ENCODE assay signal across 10 cellular contexts in the genomic region with DNA sequence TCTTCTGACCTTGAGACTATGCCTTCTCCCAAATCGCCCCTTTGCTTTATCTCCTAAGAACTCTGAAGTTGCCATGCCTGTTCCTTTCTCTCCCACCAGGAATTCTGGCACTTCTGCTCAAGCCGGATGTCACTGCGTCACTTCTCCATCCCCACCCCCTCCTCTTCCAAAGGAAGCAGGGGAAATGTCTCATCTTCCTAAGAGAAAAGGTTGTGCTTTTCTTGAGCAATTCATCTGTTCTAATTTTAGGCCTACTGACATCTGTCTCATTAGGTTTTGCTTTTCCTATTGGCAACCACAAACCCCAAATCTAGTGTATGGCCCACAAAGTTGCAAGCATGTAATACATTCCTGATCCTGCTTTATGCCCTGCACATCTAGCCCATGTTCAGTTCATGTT. TPM values are rescaled to one million over a fixed set of nuclear protein-coding genes. Genes with fewer than 3 reads are reported as not detected.
A peak's percentile ranks its signal among the peaks of the same experiment; 100 is the strongest.
DNase-seq lines count a peak whose midpoint lies in the region; ATAC-seq and TF ChIP-seq lines count a peak whose summit lies in the region.
"Had no signal": no experiment of that assay in that cellular context is flagged by ENCODE, and none has a peak within 500 bp of the region (broad histone marks: within the 10 kb centered on the region; RNA-seq: fewer than 3 reads in every experiment).

No MANE protein-coding gene starts in this region.

- H3K27me3 Mint-ChIP-seq in activated naive CD8-positive, alpha-beta T cell treated with anti-CD3 and anti-CD28 coated beads, Interleukin-2, amount 10 ng/mL, durations not matched to agents 7 days and 5 days, result no peaks in the 10 kb centered on the region
- H3K27me3 Mint-ChIP-seq in activated naive CD8-positive, alpha-beta T cell treated with anti-CD3 and anti-CD28 coated beads, Interleukin-2, amount 50 U/mL, for 24 hours, result no peaks in the 10 kb centered on the region
- H3K27me3 Mint-ChIP-seq: activated CD4-positive, alpha-beta memory T cell treated with anti-CD3 and anti-CD28 coated beads, Interleukin-2, amount 10 ng/mL, durations not matched to agents 7 days and 5 days had no signal

- no peaks in the 10 kb centered on the region for H3K9me3 Mint-ChIP-seq in activated naive CD8-positive, alpha-beta T cell treated with anti-CD3 and anti-CD28 coated beads, Interleukin-2, amount 10 ng/mL, durations not matched to agents 7 days and 5 days
- no peaks in the 10 kb centered on the region for H3K9me3 Mint-ChIP-seq in activated naive CD8-positive, alpha-beta T cell treated with anti-CD3 and anti-CD28 coated beads, Interleukin-2, amount 50 U/mL, for 24 hours
- H3K9me3 Mint-ChIP-seq: activated CD4-positive, alpha-beta memory T cell treated with anti-CD3 and anti-CD28 coated beads, Interleukin-2, amount 10 ng/mL, durations not matched to agents 7 days and 5 days had no signal

- TF ChIP-seq CTCF in WERI-Rb-1 (IDR thresholded peaks at IDR 0.05; ENCODE audit: low read depth, low read length) (no peak), testis (IDR thresholded peaks at IDR 0.05) (no peak), Peyer's patch (IDR thresholded peaks at IDR 0.05) (no peak)

- H3K27ac Mint-ChIP-seq in activated naive CD8-positive, alpha-beta T cell treated with anti-CD3 and anti-CD28 coated beads, Interleukin-2, amount 10 ng/mL, durations not matched to agents 7 days and 5 days, result peak overlapping the region; percentile 62
- no peak overlapping the region for H3K27ac Mint-ChIP-seq in activated naive CD8-positive, alpha-beta T cell treated with anti-CD3 and anti-CD28 coated beads, Interleukin-2, amount 50 U/mL, for 24 hours
- H3K27ac Mint-ChIP-seq: activated CD4-positive, alpha-beta memory T cell treated with anti-CD3 and anti-CD28 coated beads, Interleukin-2, amount 10 ng/mL, durations not matched to agents 7 days and 5 days had no signal

- no peak overlapping the region for H3K27ac ChIP-seq in WERI-Rb-1
- peak overlapping the region; percentile 39 to 45 for H3K27ac ChIP-seq in testis
- no peak overlapping the region for H3K27ac ChIP-seq in Peyer's patch
- H3K27ac ChIP-seq: C4-2B had no signal

- intact Hi-C loops in left ventricle myocardium superior (cut with micrococcal nuclease) (no loop called here), testis (cut with DNase I; ENCODE audit: low total_unique reads) (no loop called here)

- TF ChIP-seq POLR2A in testis (IDR thresholded peaks at IDR 0.05), result no peak
- no peak for TF ChIP-seq POLR2A in Peyer's patch (IDR thresholded peaks at IDR 0.05)

- 23 to 69% methylated on average over 3 of the region's 3 CpGs for WGBS in testis, 2 donors

- H3K27me3 ChIP-seq in WERI-Rb-1 (ENCODE audit: insufficient read depth, low read depth, severe bottlenecking), result no peaks in the 10 kb centered on the region
- no peaks in the 10 kb centered on the region for H3K27me3 ChIP-seq in testis
- H3K27me3 ChIP-seq in Peyer's patch, result no peaks in the 10 kb centered on the region

- H3K4me3 ChIP-seq in WERI-Rb-1 (ENCODE audit: low read depth, low read length) (no peak overlapping the region), testis (no peak overlapping the region), Peyer's patch (no peak overlapping the region)

- H3K9me3 ChIP-seq in WERI-Rb-1 (ENCODE audit: severe bottlenecking) (no peaks in the 10 kb centered on the region), testis (no peaks in the 10 kb centered on the region), Peyer's patch (no peaks in the 10 kb centered on the region)

- H3K36me3 Mint-ChIP-seq in activated naive CD8-positive, alpha-beta T cell treated with anti-CD3 and anti-CD28 coated beads, Interleukin-2, amount 10 ng/mL, durations not matched to agents 7 days and 5 days, result peaks cover 10% of the 10 kb centered on the region
- no peaks in the 10 kb centered on the region for H3K36me3 Mint-ChIP-seq in activated naive CD8-positive, alpha-beta T cell treated with anti-CD3 and anti-CD28 coated beads, Interleukin-2, amount 50 U/mL, for 24 hours (ENCODE audit: low read depth)

- ATAC-seq in activated naive CD8-positive, alpha-beta T cell treated with anti-CD3 and anti-CD28 coated beads, Interleukin-2, amount 10 ng/mL, durations not matched to agents 7 days and 5 days (ENCODE audit: low read depth), result no peak
- no peak for ATAC-seq in activated naive CD8-positive, alpha-beta T cell treated with anti-CD3 and anti-CD28 coated beads, Interleukin-2, amount 50 U/mL, for 24 hours
- ATAC-seq in left ventricle myocardium superior, result peak; percentile 68

- peaks cover 8% of the 10 kb centered on the region for H3K4me1 Mint-ChIP-seq in activated naive CD8-positive, alpha-beta T cell treated with anti-CD3 and anti-CD28 coated beads, Interleukin-2, amount 10 ng/mL, durations not matched to agents 7 days and 5 days
- no peaks in the 10 kb centered on the region for H3K4me1 Mint-ChIP-seq in activated naive CD8-positive, alpha-beta T cell treated with anti-CD3 and anti-CD28 coated beads, Interleukin-2, amount 50 U/mL, for 24 hours

- H3K4me3 Mint-ChIP-seq in activated naive CD8-positive, alpha-beta T cell treated with anti-CD3 and anti-CD28 coated beads, Interleukin-2, amount 10 ng/mL, durations not matched to agents 7 days and 5 days, result peak overlapping the region; percentile 52
- no peak overlapping the region for H3K4me3 Mint-ChIP-seq in activated naive CD8-positive, alpha-beta T cell treated with anti-CD3 and anti-CD28 coated beads, Interleukin-2, amount 50 U/mL, for 24 hours
- H3K4me3 Mint-ChIP-seq: activated CD4-positive, alpha-beta memory T cell treated with anti-CD3 and anti-CD28 coated beads, Interleukin-2, amount 10 ng/mL, durations not matched to agents 7 days and 5 days had no signal

- no peak for DNase-seq in activated naive CD8-positive, alpha-beta T cell treated with anti-CD3 and anti-CD28 coated beads, Interleukin-2, amount 10 ng/mL, durations not matched to agents 7 days and 5 days
- DNase-seq in activated naive CD8-positive, alpha-beta T cell treated with anti-CD3 and anti-CD28 coated beads, Interleukin-2, amount 50 U/mL, for 24 hours, result no peak
- DNase-seq in WERI-Rb-1, result peak; percentile 26
- no peak for DNase-seq in left ventricle myocardium superior
- DNase-seq in testis, result no peak
- no peak for DNase-seq in Peyer's patch
- DNase-seq in SHP77 (lab: John Stamatoyannopoulos, UW), result no peak
- DNase-seq in NCI-H524 treated with DMSO at 0.1 percent for 48 hours (lab: John Stamatoyannopoulos, UW), result no peak
- DNase-seq: activated CD4-positive, alpha-beta memory T cell treated with anti-CD3 and anti-CD28 coated beads, Interleukin-2, amount 10 ng/mL, durations not matched to agents 7 days and 5 days had no signal

- H3K36me3 ChIP-seq in WERI-Rb-1 (no peaks in the 10 kb centered on the region), testis (ENCODE audit: low read depth, missing control alignments) (no peaks in the 10 kb centered on the region), Peyer's patch (no peaks in the 10 kb centered on the region)

- POLR2A ChIA-PET in activated naive CD8-positive, alpha-beta T cell treated with anti-CD3 and anti-CD28 coated beads, Interleukin-2, amount 10 ng/mL, durations not matched to agents 7 days and 5 days (lab: Charles Lee), result no interaction called here

- H3K4me1 ChIP-seq in testis (no peaks in the 10 kb centered on the region), Peyer's patch (no peaks in the 10 kb centered on the region)

RNA-seq across cellular contexts. Expression of a gene that starts 24.4 kb away (rescaled TPM):
- total RNA-seq in activated naive CD8-positive, alpha-beta T cell treated with anti-CD3 and anti-CD28 coated beads, Interleukin-2, amount 10 ng/mL, durations not matched to agents 7 days and 5 days, result 10 to 100 TPM; 59.7 to 64.5 TPM
- total RNA-seq in left ventricle myocardium superior (10.0 TPM), testis (100 to 1,000 TPM; 122 to 141 TPM), Peyer's patch (10 to 100 TPM; 17.3 to 47.9 (median 28.6) TPM)
- polyA plus RNA-seq in testis (ENCODE audit: insufficient read depth, low read depth, low replicate concordance), result 62.0 TPM

Comparison
In these comparisons a context has a peak if more than half of its experiments do, and no peak if none do; other contexts are left out.
1. H3K27ac ChIP-seq: peak in testis (2 of 2); none in WERI-Rb-1 (single experiment) and Peyer's patch (0 of 4).